In the genomic region with DNA sequence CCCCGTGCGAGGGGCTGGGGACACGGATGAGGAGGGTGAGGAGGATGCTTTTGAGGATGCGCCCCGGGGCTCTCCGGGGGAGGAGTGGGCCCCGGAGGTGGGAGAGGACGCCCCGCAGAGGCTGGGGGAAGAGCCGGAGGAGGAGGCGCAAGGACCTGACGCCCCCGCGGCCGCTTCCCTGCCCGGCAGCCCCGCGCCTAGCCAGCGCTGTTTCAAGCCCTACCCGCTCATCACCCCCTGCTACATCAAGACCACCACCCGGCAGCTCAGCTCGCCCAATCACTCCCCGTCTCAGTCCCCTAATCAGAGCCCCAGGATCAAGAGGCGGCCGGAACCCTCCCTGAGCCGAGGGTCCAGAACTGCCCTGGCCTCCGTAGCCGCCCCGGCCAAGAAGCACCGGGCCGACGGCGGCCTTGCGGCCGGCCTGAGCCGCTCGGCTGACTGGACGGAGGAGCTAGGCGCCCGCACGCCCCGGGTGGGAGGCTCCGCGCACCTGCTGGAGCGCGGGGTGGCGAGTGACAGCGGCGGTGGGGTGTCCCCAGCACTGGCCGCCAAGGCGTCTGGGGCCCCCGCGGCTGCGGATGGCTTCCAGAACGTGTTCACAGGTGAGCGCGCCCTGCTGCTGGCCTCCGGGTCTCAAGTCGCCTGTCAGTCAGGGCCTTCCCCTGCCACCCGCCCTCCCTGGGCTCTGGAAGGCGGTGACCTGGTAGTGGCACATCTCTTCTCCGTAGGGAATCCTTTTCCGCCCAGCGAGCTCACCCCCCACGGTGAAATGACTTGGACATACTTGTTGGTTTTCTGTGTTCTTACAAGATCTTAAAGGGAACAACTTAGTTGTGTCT, we compare ENCODE assay signal across 1 cellular context.
TF ChIP-seq lines count a peak whose summit lies in the region.

No MANE protein-coding gene starts in this region.

TF ChIP-seq in HEK293, 187 proteins besides CTCF, POLR2A, EP300 and RAD21 (continued from another document and continues in another):
- TF ChIP-seq ZNF660 (tag by site-specific recombination; IDR thresholded peaks at IDR 0.05) (peak; percentile 77; the same call in 1 of the 2 replicates), ZNF629 (tag by site-specific recombination; IDR thresholded peaks at IDR 0.05) (peak; percentile 10; the same call in 1 of the 2 replicates), ZNF175 (tag by site-specific recombination; IDR thresholded peaks at IDR 0.05) (no peak), ZBTB48 (tag by site-specific recombination; IDR thresholded peaks at IDR 0.05) (no peak; the same call in 1 of the 2 replicates), ZNF530 (tag by site-specific recombination; IDR thresholded peaks at IDR 0.05; ENCODE audit: low read depth) (no peak), ZNF37A (tag by site-specific recombination; IDR thresholded peaks at IDR 0.05) (no peak), ZNF664 (tag by site-specific recombination; IDR thresholded peaks at IDR 0.05) (no peak), ZNF585B (tag by site-specific recombination; IDR thresholded peaks at IDR 0.05) (no peak), ZBTB21 (tag by site-specific recombination; IDR thresholded peaks at IDR 0.05) (no peak), ZNF239 (tag by site-specific recombination; IDR thresholded peaks at IDR 0.05) (no peak), ZNF266 (tag by site-specific recombination; IDR thresholded peaks at IDR 0.05; ENCODE audit: low read depth) (no peak), ZNF707 (tag by site-specific recombination; IDR thresholded peaks at IDR 0.05) (no peak), ZNF2 (tag by site-specific recombination; IDR thresholded peaks at IDR 0.05) (no peak), ZNF777 (tag by site-specific recombination; IDR thresholded peaks at IDR 0.05; ENCODE audit: borderline replicate concordance) (no peak), ZBTB44 (tag by site-specific recombination; IDR thresholded peaks at IDR 0.05) (no peak), ZNF510 (tag by site-specific recombination; IDR thresholded peaks at IDR 0.05; ENCODE audit: insufficient replicate concordance) (no peak), ZBTB8A (tag by site-specific recombination; IDR thresholded peaks at IDR 0.05) (peak; percentile 29; the same call in 1 of the 2 replicates), ZBTB17 (tag by site-specific recombination; IDR thresholded peaks at IDR 0.05) (no peak), ZNF366 (tag by site-specific recombination; conservative IDR thresholded peaks at IDR 0.05) (no peak), ZNF138 (tag by site-specific recombination; IDR thresholded peaks at IDR 0.05; ENCODE audit: borderline replicate concordance) (no peak), ZSCAN23 (tag by site-specific recombination; IDR thresholded peaks at IDR 0.05) (peak; percentile 39; the same call in 1 of the 2 replicates), ZSCAN30 (tag by site-specific recombination; IDR thresholded peaks at IDR 0.05) (peak; percentile 21; the same call in 1 of the 2 replicates), TRIM28 (IDR thresholded peaks at IDR 0.05; ENCODE audit: borderline replicate concordance, low read length) (no peak; the same call in 1 of the 2 replicates), ZNF560 (tag by site-specific recombination; IDR thresholded peaks at IDR 0.05; ENCODE audit: borderline replicate concordance) (no peak), MZF1 (tag by site-specific recombination; IDR thresholded peaks at IDR 0.05; ENCODE audit: borderline replicate concordance) (no peak), ZNF514 (tag by site-specific recombination; IDR thresholded peaks at IDR 0.05) (no peak), ZNF350 (tag by site-specific recombination; IDR thresholded peaks at IDR 0.05) (no peak), IKZF3 (tag by site-specific recombination; IDR thresholded peaks at IDR 0.05) (peak; percentile 55), ZNF747 (tag by site-specific recombination; IDR thresholded peaks at IDR 0.05) (no peak), INSM2 (tag by site-specific recombination; IDR thresholded peaks at IDR 0.05) (0 out of 2 replicates have a peak, but pooled peaks have one; percentile 15), GLIS1 (tag by site-specific recombination; IDR thresholded peaks at IDR 0.05) (peak; percentile 97), ZNF529 (tag by site-specific recombination; IDR thresholded peaks at IDR 0.05; ENCODE audit: insufficient replicate concordance) (no peak), ZBTB6 (tag by site-specific recombination; IDR thresholded peaks at IDR 0.05) (peak; percentile 5; the same call in 1 of the 2 replicates), ZNF518A (tag by site-specific recombination; conservative IDR thresholded peaks at IDR 0.05; ENCODE audit: low read depth) (no peak), ZNF248 (tag by site-specific recombination; IDR thresholded peaks at IDR 0.05) (no peak), HOXA7 (CRISPR knock-in tag; IDR thresholded peaks at IDR 0.05; ENCODE audit: borderline replicate concordance) (no peak), ZNF785 (tag by site-specific recombination; IDR thresholded peaks at IDR 0.05) (no peak), ZNF701 (tag by site-specific recombination; IDR thresholded peaks at IDR 0.05) (no peak), KLF17 (tag by site-specific recombination; IDR thresholded peaks at IDR 0.05) (no peak), KLF16 (tag by site-specific recombination; IDR thresholded peaks at IDR 0.05) (peak; percentile 42; the same call in 1 of the 2 replicates), ZNF223 (tag by site-specific recombination; IDR thresholded peaks at IDR 0.05) (no peak), SCRT1 (tag by site-specific recombination; IDR thresholded peaks at IDR 0.05; ENCODE audit: borderline replicate concordance) (peak; percentile 84; the same call in 1 of the 2 replicates)
- TF ChIP-seq, protein P1, sequence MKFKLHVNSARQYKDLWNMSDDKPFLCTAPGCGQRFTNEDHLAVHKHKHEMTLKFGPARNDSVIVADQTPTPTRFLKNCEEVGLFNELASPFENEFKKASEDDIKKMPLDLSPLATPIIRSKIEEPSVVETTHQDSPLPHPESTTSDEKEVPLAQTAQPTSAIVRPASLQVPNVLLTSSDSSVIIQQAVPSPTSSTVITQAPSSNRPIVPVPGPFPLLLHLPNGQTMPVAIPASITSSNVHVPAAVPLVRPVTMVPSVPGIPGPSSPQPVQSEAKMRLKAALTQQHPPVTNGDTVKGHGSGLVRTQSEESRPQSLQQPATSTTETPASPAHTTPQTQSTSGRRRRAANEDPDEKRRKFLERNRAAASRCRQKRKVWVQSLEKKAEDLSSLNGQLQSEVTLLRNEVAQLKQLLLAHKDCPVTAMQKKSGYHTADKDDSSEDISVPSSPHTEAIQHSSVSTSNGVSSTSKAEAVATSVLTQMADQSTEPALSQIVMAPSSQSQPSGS (tag by site-specific recombination; IDR thresholded peaks at IDR 0.05; ENCODE audit: low read depth), result no peak
- TF ChIP-seq, protein P2, sequence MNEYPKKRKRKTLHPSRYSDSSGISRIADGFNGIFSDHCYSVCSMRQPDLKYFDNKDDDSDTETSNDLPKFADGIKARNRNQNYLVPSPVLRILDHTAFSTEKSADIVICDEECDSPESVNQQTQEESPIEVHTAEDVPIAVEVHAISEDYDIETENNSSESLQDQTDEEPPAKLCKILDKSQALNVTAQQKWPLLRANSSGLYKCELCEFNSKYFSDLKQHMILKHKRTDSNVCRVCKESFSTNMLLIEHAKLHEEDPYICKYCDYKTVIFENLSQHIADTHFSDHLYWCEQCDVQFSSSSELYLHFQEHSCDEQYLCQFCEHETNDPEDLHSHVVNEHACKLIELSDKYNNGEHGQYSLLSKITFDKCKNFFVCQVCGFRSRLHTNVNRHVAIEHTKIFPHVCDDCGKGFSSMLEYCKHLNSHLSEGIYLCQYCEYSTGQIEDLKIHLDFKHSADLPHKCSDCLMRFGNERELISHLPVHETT (tag by site-specific recombination; IDR thresholded peaks at IDR 0.05), result no peak
- TF ChIP-seq, protein P3, sequence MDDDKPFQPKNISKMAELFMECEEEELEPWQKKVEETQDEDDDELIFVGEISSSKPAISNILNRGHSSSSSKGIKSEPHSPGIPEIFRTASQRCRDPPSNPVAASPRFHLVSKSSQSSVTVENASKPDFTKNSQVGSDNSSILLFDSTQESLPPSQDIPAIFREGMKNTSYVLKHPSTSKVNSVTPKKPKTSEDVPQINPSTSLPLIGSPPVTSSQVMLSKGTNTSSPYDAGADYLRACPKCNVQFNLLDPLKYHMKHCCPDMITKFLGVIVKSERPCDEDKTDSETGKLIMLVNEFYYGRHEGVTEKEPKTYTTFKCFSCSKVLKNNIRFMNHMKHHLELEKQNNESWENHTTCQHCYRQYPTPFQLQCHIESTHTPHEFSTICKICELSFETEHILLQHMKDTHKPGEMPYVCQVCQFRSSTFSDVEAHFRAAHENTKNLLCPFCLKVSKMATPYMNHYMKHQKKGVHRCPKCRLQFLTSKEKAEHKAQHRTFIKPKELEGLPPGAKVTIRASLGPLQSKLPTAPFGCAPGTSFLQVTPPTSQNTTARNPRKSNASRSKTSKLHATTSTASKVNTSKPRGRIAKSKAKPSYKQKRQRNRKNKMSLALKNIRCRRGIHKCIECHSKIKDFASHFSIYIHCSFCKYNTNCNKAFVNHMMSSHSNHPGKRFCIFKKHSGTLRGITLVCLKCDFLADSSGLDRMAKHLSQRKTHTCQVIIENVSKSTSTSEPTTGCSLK (tag by site-specific recombination; IDR thresholded peaks at IDR 0.05), result no peak
